1 cellular context compared by ENCODE assay signal in the genomic region with DNA sequence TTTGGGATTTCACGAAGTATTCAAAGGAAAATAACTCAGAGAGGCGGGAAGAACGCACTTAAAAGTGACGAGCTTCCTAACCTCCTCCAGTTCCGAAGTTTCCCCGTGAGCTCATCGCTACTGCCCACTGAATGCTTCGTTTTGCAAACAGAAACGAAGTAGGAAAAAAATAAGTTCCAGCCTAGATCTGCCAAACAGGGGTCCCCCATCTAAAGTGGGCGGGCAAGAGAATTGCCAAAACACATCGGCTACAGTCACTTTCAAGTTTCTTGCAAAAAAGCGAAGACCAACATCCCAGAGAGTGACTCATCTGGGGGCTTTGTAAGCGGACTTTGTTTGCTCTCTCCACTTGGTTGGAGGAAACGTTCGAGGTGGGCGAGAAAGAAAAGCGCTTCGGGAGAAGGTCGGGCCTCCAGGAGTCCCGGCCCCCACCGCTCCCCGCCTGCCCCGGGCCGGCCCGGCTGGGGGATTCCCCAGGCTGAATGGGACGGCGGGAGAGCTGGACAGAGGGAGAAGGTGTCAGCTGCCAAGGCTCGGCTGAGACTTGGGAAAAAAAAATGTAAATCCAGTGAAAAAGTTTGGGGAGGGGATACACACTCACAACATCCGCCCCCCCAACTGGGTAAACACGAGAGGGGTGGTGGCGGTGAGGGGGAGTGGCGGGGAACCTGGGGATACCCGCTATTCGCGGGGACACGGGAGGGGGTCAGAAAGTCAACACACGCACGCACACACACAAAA.
TF ChIP-seq lines count a peak whose summit lies in the region.

No MANE protein-coding gene starts in this region.

TF ChIP-seq in HepG2, 621 proteins besides CTCF, POLR2A, EP300 and RAD21 (continued from another document and continues in another):
- TF ChIP-seq, protein P1, sequence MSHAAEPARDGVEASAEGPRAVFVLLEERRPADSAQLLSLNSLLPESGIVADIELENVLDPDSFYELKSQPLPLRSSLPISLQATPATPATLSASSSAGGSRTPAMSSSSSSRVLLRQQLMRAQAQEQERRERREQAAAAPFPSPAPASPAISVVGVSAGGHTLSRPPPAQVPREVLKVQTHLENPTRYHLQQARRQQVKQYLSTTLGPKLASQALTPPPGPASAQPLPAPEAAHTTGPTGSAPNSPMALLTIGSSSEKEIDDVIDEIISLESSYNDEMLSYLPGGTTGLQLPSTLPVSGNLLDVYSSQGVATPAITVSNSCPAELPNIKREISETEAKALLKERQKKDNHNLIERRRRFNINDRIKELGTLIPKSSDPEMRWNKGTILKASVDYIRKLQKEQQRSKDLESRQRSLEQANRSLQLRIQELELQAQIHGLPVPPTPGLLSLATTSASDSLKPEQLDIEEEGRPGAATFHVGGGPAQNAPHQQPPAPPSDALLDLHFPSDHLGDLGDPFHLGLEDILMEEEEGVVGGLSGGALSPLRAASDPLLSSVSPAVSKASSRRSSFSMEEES (CRISPR knock-in tag; IDR thresholded peaks at IDR 0.05): no peak
- TF ChIP-seq, protein P2, sequence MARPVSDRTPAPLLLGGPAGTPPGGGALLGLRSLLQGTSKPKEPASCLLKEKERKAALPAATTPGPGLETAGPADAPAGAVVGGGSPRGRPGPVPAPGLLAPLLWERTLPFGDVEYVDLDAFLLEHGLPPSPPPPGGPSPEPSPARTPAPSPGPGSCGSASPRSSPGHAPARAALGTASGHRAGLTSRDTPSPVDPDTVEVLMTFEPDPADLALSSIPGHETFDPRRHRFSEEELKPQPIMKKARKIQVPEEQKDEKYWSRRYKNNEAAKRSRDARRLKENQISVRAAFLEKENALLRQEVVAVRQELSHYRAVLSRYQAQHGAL (CRISPR knock-in tag; IDR thresholded peaks at IDR 0.05; ENCODE audit: not compliant biosample characterization): no peak
- TF ChIP-seq AKAP8 (CRISPR knock-in tag; IDR thresholded peaks at IDR 0.05): no peak
- TF ChIP-seq, protein P3, sequence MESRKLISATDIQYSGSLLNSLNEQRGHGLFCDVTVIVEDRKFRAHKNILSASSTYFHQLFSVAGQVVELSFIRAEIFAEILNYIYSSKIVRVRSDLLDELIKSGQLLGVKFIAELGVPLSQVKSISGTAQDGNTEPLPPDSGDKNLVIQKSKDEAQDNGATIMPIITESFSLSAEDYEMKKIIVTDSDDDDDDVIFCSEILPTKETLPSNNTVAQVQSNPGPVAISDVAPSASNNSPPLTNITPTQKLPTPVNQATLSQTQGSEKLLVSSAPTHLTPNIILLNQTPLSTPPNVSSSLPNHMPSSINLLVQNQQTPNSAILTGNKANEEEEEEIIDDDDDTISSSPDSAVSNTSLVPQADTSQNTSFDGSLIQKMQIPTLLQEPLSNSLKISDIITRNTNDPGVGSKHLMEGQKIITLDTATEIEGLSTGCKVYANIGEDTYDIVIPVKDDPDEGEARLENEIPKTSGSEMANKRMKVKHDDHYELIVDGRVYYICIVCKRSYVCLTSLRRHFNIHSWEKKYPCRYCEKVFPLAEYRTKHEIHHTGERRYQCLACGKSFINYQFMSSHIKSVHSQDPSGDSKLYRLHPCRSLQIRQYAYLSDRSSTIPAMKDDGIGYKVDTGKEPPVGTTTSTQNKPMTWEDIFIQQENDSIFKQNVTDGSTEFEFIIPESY (CRISPR knock-in tag; IDR thresholded peaks at IDR 0.05): no peak
- TF ChIP-seq, protein P4, sequence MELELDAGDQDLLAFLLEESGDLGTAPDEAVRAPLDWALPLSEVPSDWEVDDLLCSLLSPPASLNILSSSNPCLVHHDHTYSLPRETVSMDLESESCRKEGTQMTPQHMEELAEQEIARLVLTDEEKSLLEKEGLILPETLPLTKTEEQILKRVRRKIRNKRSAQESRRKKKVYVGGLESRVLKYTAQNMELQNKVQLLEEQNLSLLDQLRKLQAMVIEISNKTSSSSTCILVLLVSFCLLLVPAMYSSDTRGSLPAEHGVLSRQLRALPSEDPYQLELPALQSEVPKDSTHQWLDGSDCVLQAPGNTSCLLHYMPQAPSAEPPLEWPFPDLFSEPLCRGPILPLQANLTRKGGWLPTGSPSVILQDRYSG (CRISPR knock-in tag; IDR thresholded peaks at IDR 0.05): no peak
- TF ChIP-seq, protein P5, sequence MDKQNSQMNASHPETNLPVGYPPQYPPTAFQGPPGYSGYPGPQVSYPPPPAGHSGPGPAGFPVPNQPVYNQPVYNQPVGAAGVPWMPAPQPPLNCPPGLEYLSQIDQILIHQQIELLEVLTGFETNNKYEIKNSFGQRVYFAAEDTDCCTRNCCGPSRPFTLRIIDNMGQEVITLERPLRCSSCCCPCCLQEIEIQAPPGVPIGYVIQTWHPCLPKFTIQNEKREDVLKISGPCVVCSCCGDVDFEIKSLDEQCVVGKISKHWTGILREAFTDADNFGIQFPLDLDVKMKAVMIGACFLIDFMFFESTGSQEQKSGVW (CRISPR knock-in tag; IDR thresholded peaks at IDR 0.05; ENCODE audit: borderline replicate concordance): no peak
- TF ChIP-seq, protein P6, sequence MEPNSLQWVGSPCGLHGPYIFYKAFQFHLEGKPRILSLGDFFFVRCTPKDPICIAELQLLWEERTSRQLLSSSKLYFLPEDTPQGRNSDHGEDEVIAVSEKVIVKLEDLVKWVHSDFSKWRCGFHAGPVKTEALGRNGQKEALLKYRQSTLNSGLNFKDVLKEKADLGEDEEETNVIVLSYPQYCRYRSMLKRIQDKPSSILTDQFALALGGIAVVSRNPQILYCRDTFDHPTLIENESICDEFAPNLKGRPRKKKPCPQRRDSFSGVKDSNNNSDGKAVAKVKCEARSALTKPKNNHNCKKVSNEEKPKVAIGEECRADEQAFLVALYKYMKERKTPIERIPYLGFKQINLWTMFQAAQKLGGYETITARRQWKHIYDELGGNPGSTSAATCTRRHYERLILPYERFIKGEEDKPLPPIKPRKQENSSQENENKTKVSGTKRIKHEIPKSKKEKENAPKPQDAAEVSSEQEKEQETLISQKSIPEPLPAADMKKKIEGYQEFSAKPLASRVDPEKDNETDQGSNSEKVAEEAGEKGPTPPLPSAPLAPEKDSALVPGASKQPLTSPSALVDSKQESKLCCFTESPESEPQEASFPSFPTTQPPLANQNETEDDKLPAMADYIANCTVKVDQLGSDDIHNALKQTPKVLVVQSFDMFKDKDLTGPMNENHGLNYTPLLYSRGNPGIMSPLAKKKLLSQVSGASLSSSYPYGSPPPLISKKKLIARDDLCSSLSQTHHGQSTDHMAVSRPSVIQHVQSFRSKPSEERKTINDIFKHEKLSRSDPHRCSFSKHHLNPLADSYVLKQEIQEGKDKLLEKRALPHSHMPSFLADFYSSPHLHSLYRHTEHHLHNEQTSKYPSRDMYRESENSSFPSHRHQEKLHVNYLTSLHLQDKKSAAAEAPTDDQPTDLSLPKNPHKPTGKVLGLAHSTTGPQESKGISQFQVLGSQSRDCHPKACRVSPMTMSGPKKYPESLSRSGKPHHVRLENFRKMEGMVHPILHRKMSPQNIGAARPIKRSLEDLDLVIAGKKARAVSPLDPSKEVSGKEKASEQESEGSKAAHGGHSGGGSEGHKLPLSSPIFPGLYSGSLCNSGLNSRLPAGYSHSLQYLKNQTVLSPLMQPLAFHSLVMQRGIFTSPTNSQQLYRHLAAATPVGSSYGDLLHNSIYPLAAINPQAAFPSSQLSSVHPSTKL (CRISPR knock-in tag; IDR thresholded peaks at IDR 0.05): peak; percentile 67; the same call in 1 of the 2 replicates
- TF ChIP-seq ZNF225 (CRISPR knock-in tag; IDR thresholded peaks at IDR 0.05): no peak
- TF ChIP-seq ZNF326 (CRISPR knock-in tag; IDR thresholded peaks at IDR 0.05; ENCODE audit: borderline replicate concordance): no peak
- TF ChIP-seq KDM3A (CRISPR knock-in tag; IDR thresholded peaks at IDR 0.05; ENCODE audit: low read depth): no peak; the same call in none of the 2 replicates
- TF ChIP-seq ZSCAN12 (CRISPR knock-in tag; IDR thresholded peaks at IDR 0.05): no peak
- TF ChIP-seq ZSCAN9 (CRISPR knock-in tag; IDR thresholded peaks at IDR 0.05; ENCODE audit: borderline replicate concordance): peak; percentile 62; the same call in 1 of the 2 replicates
- no peak for TF ChIP-seq ZNF891 (CRISPR knock-in tag; IDR thresholded peaks at IDR 0.05)
- no peak; the same call in 1 of the 2 replicates for TF ChIP-seq NFE2 (CRISPR knock-in tag; IDR thresholded peaks at IDR 0.05)
- no peak for TF ChIP-seq ZNF615 (CRISPR knock-in tag; IDR thresholded peaks at IDR 0.05; ENCODE audit: borderline replicate concordance)
- no peak for TF ChIP-seq ZNF816 (CRISPR knock-in tag; IDR thresholded peaks at IDR 0.05; ENCODE audit: borderline replicate concordance)
- TF ChIP-seq SP5 (CRISPR knock-in tag; IDR thresholded peaks at IDR 0.05; ENCODE audit: borderline replicate concordance, low read depth): peak; percentile 74; the same call in 1 of the 2 replicates
- TF ChIP-seq, protein P7, sequence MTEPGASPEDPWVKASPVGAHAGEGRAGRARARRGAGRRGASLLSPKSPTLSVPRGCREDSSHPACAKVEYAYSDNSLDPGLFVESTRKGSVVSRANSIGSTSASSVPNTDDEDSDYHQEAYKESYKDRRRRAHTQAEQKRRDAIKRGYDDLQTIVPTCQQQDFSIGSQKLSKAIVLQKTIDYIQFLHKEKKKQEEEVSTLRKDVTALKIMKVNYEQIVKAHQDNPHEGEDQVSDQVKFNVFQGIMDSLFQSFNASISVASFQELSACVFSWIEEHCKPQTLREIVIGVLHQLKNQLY (CRISPR knock-in tag; IDR thresholded peaks at IDR 0.05): no peak; the same call in 1 of the 2 replicates
- TF ChIP-seq, protein P8, sequence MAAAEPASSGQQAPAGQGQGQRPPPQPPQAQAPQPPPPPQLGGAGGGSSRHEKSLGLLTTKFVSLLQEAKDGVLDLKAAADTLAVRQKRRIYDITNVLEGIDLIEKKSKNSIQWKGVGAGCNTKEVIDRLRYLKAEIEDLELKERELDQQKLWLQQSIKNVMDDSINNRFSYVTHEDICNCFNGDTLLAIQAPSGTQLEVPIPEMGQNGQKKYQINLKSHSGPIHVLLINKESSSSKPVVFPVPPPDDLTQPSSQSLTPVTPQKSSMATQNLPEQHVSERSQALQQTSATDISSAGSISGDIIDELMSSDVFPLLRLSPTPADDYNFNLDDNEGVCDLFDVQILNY (CRISPR knock-in tag; conservative IDR thresholded peaks at IDR 0.05): no peak
- no peak for TF ChIP-seq NCOA5 (CRISPR knock-in tag; IDR thresholded peaks at IDR 0.05)
- no peak for TF ChIP-seq CAMTA2 (CRISPR knock-in tag; IDR thresholded peaks at IDR 0.05; ENCODE audit: borderline replicate concordance)
- TF ChIP-seq ZNF761 (CRISPR knock-in tag; conservative IDR thresholded peaks at IDR 0.05): no peak
- TF ChIP-seq, protein P9, sequence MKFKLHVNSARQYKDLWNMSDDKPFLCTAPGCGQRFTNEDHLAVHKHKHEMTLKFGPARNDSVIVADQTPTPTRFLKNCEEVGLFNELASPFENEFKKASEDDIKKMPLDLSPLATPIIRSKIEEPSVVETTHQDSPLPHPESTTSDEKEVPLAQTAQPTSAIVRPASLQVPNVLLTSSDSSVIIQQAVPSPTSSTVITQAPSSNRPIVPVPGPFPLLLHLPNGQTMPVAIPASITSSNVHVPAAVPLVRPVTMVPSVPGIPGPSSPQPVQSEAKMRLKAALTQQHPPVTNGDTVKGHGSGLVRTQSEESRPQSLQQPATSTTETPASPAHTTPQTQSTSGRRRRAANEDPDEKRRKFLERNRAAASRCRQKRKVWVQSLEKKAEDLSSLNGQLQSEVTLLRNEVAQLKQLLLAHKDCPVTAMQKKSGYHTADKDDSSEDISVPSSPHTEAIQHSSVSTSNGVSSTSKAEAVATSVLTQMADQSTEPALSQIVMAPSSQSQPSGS (CRISPR knock-in tag; IDR thresholded peaks at IDR 0.05): no peak
- TF ChIP-seq, protein P10, sequence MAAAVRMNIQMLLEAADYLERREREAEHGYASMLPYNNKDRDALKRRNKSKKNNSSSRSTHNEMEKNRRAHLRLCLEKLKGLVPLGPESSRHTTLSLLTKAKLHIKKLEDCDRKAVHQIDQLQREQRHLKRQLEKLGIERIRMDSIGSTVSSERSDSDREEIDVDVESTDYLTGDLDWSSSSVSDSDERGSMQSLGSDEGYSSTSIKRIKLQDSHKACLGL (CRISPR knock-in tag; IDR thresholded peaks at IDR 0.05): no peak
- TF ChIP-seq RARA (CRISPR knock-in tag; IDR thresholded peaks at IDR 0.05): peak; percentile 24; the same call in 1 of the 2 replicates
- TF ChIP-seq ZNF101 (CRISPR knock-in tag; IDR thresholded peaks at IDR 0.05; ENCODE audit: borderline replicate concordance, low read depth): no peak
- TF ChIP-seq, protein P11, sequence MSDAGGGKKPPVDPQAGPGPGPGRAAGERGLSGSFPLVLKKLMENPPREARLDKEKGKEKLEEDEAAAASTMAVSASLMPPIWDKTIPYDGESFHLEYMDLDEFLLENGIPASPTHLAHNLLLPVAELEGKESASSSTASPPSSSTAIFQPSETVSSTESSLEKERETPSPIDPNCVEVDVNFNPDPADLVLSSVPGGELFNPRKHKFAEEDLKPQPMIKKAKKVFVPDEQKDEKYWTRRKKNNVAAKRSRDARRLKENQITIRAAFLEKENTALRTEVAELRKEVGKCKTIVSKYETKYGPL (CRISPR knock-in tag; IDR thresholded peaks at IDR 0.05): no peak
- no peak for TF ChIP-seq PAF1 (CRISPR knock-in tag; IDR thresholded peaks at IDR 0.05)
- TF ChIP-seq, protein P12, sequence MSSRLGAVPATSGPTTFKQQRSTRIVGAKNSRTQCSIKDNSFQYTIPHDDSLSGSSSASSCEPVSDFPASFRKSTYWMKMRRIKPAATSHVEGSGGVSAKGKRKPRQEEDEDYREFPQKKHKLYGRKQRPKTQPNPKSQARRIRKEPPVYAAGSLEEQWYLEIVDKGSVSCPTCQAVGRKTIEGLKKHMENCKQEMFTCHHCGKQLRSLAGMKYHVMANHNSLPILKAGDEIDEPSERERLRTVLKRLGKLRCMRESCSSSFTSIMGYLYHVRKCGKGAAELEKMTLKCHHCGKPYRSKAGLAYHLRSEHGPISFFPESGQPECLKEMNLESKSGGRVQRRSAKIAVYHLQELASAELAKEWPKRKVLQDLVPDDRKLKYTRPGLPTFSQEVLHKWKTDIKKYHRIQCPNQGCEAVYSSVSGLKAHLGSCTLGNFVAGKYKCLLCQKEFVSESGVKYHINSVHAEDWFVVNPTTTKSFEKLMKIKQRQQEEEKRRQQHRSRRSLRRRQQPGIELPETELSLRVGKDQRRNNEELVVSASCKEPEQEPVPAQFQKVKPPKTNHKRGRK (CRISPR knock-in tag; IDR thresholded peaks at IDR 0.05): no peak
- TF ChIP-seq TCF12 (IDR thresholded peaks at IDR 0.05): no peak
- TF ChIP-seq TCF12 (CRISPR knock-in tag; IDR thresholded peaks at IDR 0.05): no peak
- peak; percentile 54; the same call in 1 of the 2 replicates for TF ChIP-seq SOX5 (CRISPR knock-in tag; IDR thresholded peaks at IDR 0.05; ENCODE audit: borderline replicate concordance)
- no peak for TF ChIP-seq BHLHE40 (IDR thresholded peaks at IDR 0.05; ENCODE audit: low read length)
- no peak for TF ChIP-seq SNAPC2 (CRISPR knock-in tag; IDR thresholded peaks at IDR 0.05)
- TF ChIP-seq CHD2 (IDR thresholded peaks at IDR 0.05; ENCODE audit: low read depth, low read length): no peak
- peak; percentile 66 for TF ChIP-seq JUND (CRISPR knock-in tag; IDR thresholded peaks at IDR 0.05)
- TF ChIP-seq CBX1 (IDR thresholded peaks at IDR 0.05; ENCODE audit: low read depth): no peak
- no peak for TF ChIP-seq ZNF143 (CRISPR knock-in tag; IDR thresholded peaks at IDR 0.05)
- TF ChIP-seq SIN3B (IDR thresholded peaks at IDR 0.05; ENCODE audit: low read length): no peak
- no peak for TF ChIP-seq CBX2 (IDR thresholded peaks at IDR 0.05; ENCODE audit: low read depth, low read length)
- TF ChIP-seq CBX2 (CRISPR knock-in tag; IDR thresholded peaks at IDR 0.05; ENCODE audit: low read depth): no peak
